In genomic region chr2:137205324-137205723, GRCh38 we compare ENCODE assay signal across 29 cellular contexts.
"Had no signal": no experiment of that assay in that cellular context is flagged by ENCODE, and none has a peak within 500 bp of the region (broad histone marks: within the 10 kb centered on the region; RNA-seq: fewer than 3 reads in every experiment).

No MANE protein-coding gene starts in this region.

- H3K36me3 ChIP-seq: neutrophil, right lobe of liver, sigmoid colon, stomach, thoracic aorta, thyroid gland, tibial nerve, upper lobe of left lung, vagina had no signal

- H3K27ac Mint-ChIP-seq: naive thymus-derived CD8-positive, alpha-beta T cell; natural killer cell treated with Interleukin-12 subunit alpha and Interleukin-12 subunit beta and Interleukin-15 and Interleukin-18, amount 100 ng/mL, for 72 hours; nephron progenitor cell; progenitor cell of endocrine pancreas; stimulated activated effector memory CD8-positive, alpha-beta T cell treated with anti-CD3 and anti-CD28 coated beads, Interleukin-12 subunit alpha, Interleukin-12 subunit beta, amount 100 ng/mL, for 72 hours; stimulated activated naive B cell treated with anti-CD40 and anti-IgM and Interleukin-4, amounts not matched to agents 10 μg/mL and 1 μg/mL and 100 μg/mL, for 72 hours; stimulated activated naive CD8-positive, alpha-beta T cell treated with anti-CD3 and anti-CD28 coated beads, Interleukin-15, Interleukin-2, amounts not matched to agents 100 ng/mL and 50 ng/mL, for 24 hours had no signal

- H3K36me3 Mint-ChIP-seq: naive thymus-derived CD8-positive, alpha-beta T cell; natural killer cell treated with Interleukin-12 subunit alpha and Interleukin-12 subunit beta and Interleukin-15 and Interleukin-18, amount 100 ng/mL, for 72 hours; stimulated activated effector memory CD8-positive, alpha-beta T cell treated with anti-CD3 and anti-CD28 coated beads, Interleukin-12 subunit alpha, Interleukin-12 subunit beta, amount 100 ng/mL, for 72 hours; stimulated activated naive B cell treated with anti-CD40 and anti-IgM and Interleukin-4, amounts not matched to agents 10 μg/mL and 1 μg/mL and 100 μg/mL, for 72 hours had no signal

- H3K4me3 ChIP-seq: psoas muscle, right lobe of liver, sigmoid colon, stomach, thoracic aorta, thyroid gland, tibial nerve, upper lobe of left lung, vagina had no signal

- H3K4me1 ChIP-seq: parathyroid adenoma, psoas muscle, right lobe of liver, sigmoid colon, stomach, thyroid gland, tibial nerve, upper lobe of left lung, vagina had no signal

- H3K79me2 ChIP-seq: parathyroid adenoma had no signal

- H3K9me3 ChIP-seq: neutrophil, psoas muscle, right lobe of liver, sigmoid colon, stomach, thoracic aorta, thyroid gland, tibial nerve, upper lobe of left lung, vagina had no signal

- H2AFZ ChIP-seq: parathyroid adenoma had no signal

- H3K27ac ChIP-seq: neutrophil, parathyroid adenoma, psoas muscle, right lobe of liver, sigmoid colon, stomach, thoracic aorta, thyroid gland, tibial nerve, upper lobe of left lung, vagina had no signal

- ATAC-seq: naive thymus-derived CD8-positive, alpha-beta T cell; natural killer cell treated with Interleukin-12 subunit alpha and Interleukin-12 subunit beta and Interleukin-15 and Interleukin-18, amount 100 ng/mL, for 72 hours; psoas muscle; right cardiac atrium; right lobe of liver; stimulated activated effector memory CD8-positive, alpha-beta T cell treated with anti-CD3 and anti-CD28 coated beads, Interleukin-12 subunit alpha, Interleukin-12 subunit beta, amount 100 ng/mL, for 72 hours; stimulated activated naive B cell treated with anti-CD40 and anti-IgM and Interleukin-4, amounts not matched to agents 10 μg/mL and 1 μg/mL and 100 μg/mL, for 72 hours had no signal

- H3K9me3 Mint-ChIP-seq: nephron progenitor cell, neural crest cell had no signal

- H3K9ac ChIP-seq: parathyroid adenoma had no signal

- DNase-seq: naive thymus-derived CD8-positive, alpha-beta T cell; nephron progenitor cell; nucleus accumbens; posterior cingulate gyrus; psoas muscle; right cardiac atrium; right lobe of liver; sigmoid colon; small intestine; stimulated activated CD4-positive, alpha-beta T cell treated with anti-CD3 and anti-CD28 coated beads, Interleukin-15, amount 100 ng/mL, for 24 hours; stimulated activated CD4-positive, alpha-beta T cell treated with anti-CD3 and anti-CD28 coated beads, Interleukin-2, amount 100 ng/mL, for 24 hours; stimulated activated CD4-positive, alpha-beta T cell treated with anti-CD3 and anti-CD28 coated beads, Interleukin-2, amount 100 ng/mL, for 48 hours; stimulated activated CD4-positive, alpha-beta T cell treated with anti-CD3 and anti-CD28 coated beads, Interleukin-4, amount 100 ng/mL, for 24 hours; stimulated activated naive B cell treated with anti-CD40 and anti-IgM and Interleukin-4, amounts not matched to agents 10 μg/mL and 1 μg/mL and 100 μg/mL, for 72 hours; stimulated activated naive CD4-positive, alpha-beta T cell treated with Interleukin-2 at 50 U/mL for 16 hours; stomach; thyroid gland; trophoblast cell; upper lobe of left lung had no signal

- H3K27me3 ChIP-seq: neutrophil, right lobe of liver, sigmoid colon, stomach, thyroid gland, tibial nerve, upper lobe of left lung, vagina had no signal
